9 cellular contexts compared by ENCODE assay signal in the genomic region with DNA sequence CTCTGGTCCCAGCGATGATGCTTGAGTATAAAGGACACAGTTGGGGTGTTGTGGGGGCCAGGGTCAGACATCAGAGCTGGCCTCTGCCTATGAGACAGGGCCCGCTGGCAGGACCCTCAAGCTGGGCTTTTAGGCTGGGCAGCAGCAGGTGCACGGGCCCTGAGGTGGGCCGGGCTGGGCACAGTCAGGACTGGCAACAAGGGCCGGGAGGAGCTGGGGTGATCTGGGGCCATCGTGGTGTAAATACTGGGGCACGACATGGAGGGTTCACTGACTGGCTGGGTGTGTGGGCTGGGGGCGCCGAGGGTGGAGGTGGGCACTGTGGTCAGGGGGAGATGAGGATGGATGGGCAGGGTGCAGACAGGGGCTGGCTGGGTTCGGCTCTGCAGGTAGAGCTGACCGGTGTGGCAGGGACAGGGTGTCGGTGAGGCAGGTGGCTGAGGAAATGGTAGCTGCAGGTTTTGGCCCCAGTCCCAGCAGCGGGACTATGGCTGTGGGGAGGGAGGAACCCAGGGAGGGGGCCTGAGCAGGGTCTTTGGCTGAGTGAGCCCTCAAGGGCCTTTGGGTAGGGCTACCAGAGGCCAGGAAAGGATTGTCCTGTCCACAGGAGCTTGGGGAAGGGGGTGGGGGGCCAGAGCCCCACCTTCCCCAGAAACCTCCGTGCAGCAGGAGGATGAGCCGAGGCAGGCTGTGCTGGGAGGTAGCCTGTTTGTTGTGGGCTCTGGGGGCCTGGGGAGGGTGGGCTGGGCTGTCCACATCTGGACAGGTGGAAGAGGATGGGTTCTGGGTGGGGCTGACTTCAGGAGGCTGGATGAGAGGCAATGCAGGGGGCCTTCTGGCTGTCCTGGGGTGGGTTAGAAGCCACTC.
DNase-seq lines count a peak whose midpoint lies in the region; ATAC-seq and TF ChIP-seq lines count a peak whose summit lies in the region.
"Had no signal": no experiment of that assay in that cellular context is flagged by ENCODE, and none has a peak within 500 bp of the region (broad histone marks: within the 10 kb centered on the region; RNA-seq: fewer than 3 reads in every experiment).

No MANE protein-coding gene starts in this region.

- peak; percentile 19 for DNase-seq in NCI-H2196 (lab: John Stamatoyannopoulos, UW; ENCODE audit: unreplicated experiment)
- DNase-seq in NCI-H2196 treated with DMSO at 0.1 percent for 48 hours (lab: John Stamatoyannopoulos, UW; ENCODE audit: unreplicated experiment), result no peak
- peak; percentile 16 for DNase-seq in activated B cell treated with CpG ODN at 0.5 μM for 24 hours
- DNase-seq in left ventricle myocardium superior, result peak; percentile 25
- DNase-seq in spleen, result peak; percentile 66
- no peak for DNase-seq in CD1c-positive myeloid dendritic cell (ENCODE audit: extremely low spot score)
- DNase-seq in activated T-helper 1 cell treated with anti-CD3 and anti-CD28 coated beads, Interleukin-12 subunit alpha, Interleukin-12 subunit beta, Interleukin-2, Interleukin-4 antibody, amounts not matched to agents 30 ng/mL and 10 ng/mL and 1 ng/mL, durations not matched to agents 14 hours and 24 hours and 36 hours (ENCODE audit: low spot score), result no peak

- H3K4me1 ChIP-seq in spleen, result peaks cover 6 to 26% (median 22%) of the 10 kb centered on the region in 6 donors
- H3K4me1 ChIP-seq: A549 had no signal

- H3K27me3 ChIP-seq in spleen (replicated peaks in 1 of 7), result no peaks in the 10 kb centered on the region

- no peak for ATAC-seq in activated B cell treated with CpG ODN at 0.5 μM for 24 hours (ENCODE audit: low read depth)
- no peak for ATAC-seq in left ventricle myocardium superior
- ATAC-seq in GM21723 (IDR thresholded peaks at IDR 0.05; ENCODE audit: unreplicated experiment), result no peak
- ATAC-seq: A549 had no signal

- H3K4me3 Mint-ChIP-seq in activated B cell treated with CpG ODN at 0.5 μM for 24 hours, result peak overlapping the region; percentile 80
- H3K4me3 Mint-ChIP-seq in activated T-helper 1 cell treated with anti-CD3 and anti-CD28 coated beads, Interleukin-12 subunit alpha, Interleukin-12 subunit beta, Interleukin-2, Interleukin-4 antibody, amounts not matched to agents 30 ng/mL and 10 ng/mL and 1 ng/mL, durations not matched to agents 14 hours and 24 hours and 36 hours, result no peak overlapping the region

- WGBS in spleen, 5 donors, result 57 to 74% (median 70%) methylated on average over 8 to 15 of the region's 15 CpGs

- peaks cover 38% of the 10 kb centered on the region for H3K4me1 Mint-ChIP-seq in activated B cell treated with CpG ODN at 0.5 μM for 24 hours
- peaks cover 5% of the 10 kb centered on the region for H3K4me1 Mint-ChIP-seq in activated T-helper 1 cell treated with anti-CD3 and anti-CD28 coated beads, Interleukin-12 subunit alpha, Interleukin-12 subunit beta, Interleukin-2, Interleukin-4 antibody, amounts not matched to agents 30 ng/mL and 10 ng/mL and 1 ng/mL, durations not matched to agents 14 hours and 24 hours and 36 hours (ENCODE audit: low read depth)

- CTCF ChIA-PET in activated B cell treated with CpG ODN at 0.5 μM for 24 hours (lab: Charles Lee), result interaction anchor here (1.0 to 2.4 kb wide), 3 partner anchors 59 to 362 kb away, joined by 3 to 6 read pairs (median 4); no protein-coding TSS in a partner anchor

- peaks cover 6% of the 10 kb centered on the region for H3K36me3 Mint-ChIP-seq in activated B cell treated with CpG ODN at 0.5 μM for 24 hours (ENCODE audit: low read depth)
- H3K36me3 Mint-ChIP-seq in activated T-helper 1 cell treated with anti-CD3 and anti-CD28 coated beads, Interleukin-12 subunit alpha, Interleukin-12 subunit beta, Interleukin-2, Interleukin-4 antibody, amounts not matched to agents 30 ng/mL and 10 ng/mL and 1 ng/mL, durations not matched to agents 14 hours and 24 hours and 36 hours (ENCODE audit: low read depth), result no peaks in the 10 kb centered on the region

- TF ChIP-seq CTCF in activated B cell treated with CpG ODN at 0.5 μM for 24 hours (IDR thresholded peaks at IDR 0.05), result no peak
- TF ChIP-seq CTCF in spleen (IDR thresholded peaks at IDR 0.05 in 8 of 11, conservative IDR thresholded peaks at IDR 0.05 in 3 of 11), result no peak

- intact Hi-C loops in activated B cell treated with CpG ODN at 0.5 μM for 24 hours (cut with micrococcal nuclease) (loop anchor here (2.0 kb wide), 1 partner anchor 59 kb away; no protein-coding TSS in a partner anchor), left ventricle myocardium superior (cut with micrococcal nuclease) (no loop called here), spleen (cut with DNase I; ENCODE audit: low total_unique reads) (no loop called here)
- intact Hi-C loops in activated T-helper 1 cell treated with anti-CD3 and anti-CD28 coated beads, Interleukin-12 subunit alpha, Interleukin-12 subunit beta, Interleukin-2, Interleukin-4 antibody, amounts not matched to agents 30 ng/mL and 10 ng/mL and 1 ng/mL, durations not matched to agents 14 hours and 24 hours and 36 hours (cut with micrococcal nuclease), result no loop called here

- peak overlapping the region; percentile 82 for H3K27ac Mint-ChIP-seq in activated B cell treated with CpG ODN at 0.5 μM for 24 hours
- no peak overlapping the region for H3K27ac Mint-ChIP-seq in activated T-helper 1 cell treated with anti-CD3 and anti-CD28 coated beads, Interleukin-12 subunit alpha, Interleukin-12 subunit beta, Interleukin-2, Interleukin-4 antibody, amounts not matched to agents 30 ng/mL and 10 ng/mL and 1 ng/mL, durations not matched to agents 14 hours and 24 hours and 36 hours

- peaks cover 0 to 11% (median 0%) of the 10 kb centered on the region in 6 donors for H3K36me3 ChIP-seq in spleen

- TF ChIP-seq POLR2A in spleen (IDR thresholded peaks at IDR 0.05), result no peak

- H3K27ac ChIP-seq in spleen, result peak overlapping the region; percentile 35 to 81 (median 72)
- H3K27ac ChIP-seq: A549 had no signal

- no peaks in the 10 kb centered on the region for H3K9me3 Mint-ChIP-seq in activated B cell treated with CpG ODN at 0.5 μM for 24 hours
- H3K9me3 Mint-ChIP-seq in activated T-helper 1 cell treated with anti-CD3 and anti-CD28 coated beads, Interleukin-12 subunit alpha, Interleukin-12 subunit beta, Interleukin-2, Interleukin-4 antibody, amounts not matched to agents 30 ng/mL and 10 ng/mL and 1 ng/mL, durations not matched to agents 14 hours and 24 hours and 36 hours, result no peaks in the 10 kb centered on the region

- POLR2A ChIA-PET in activated B cell treated with CpG ODN at 0.5 μM for 24 hours (lab: Charles Lee), result interaction anchor here (0.6 to 1.4 kb wide), 3 partner anchors 81 to 126 kb away, joined by 3 to 5 read pairs (median 4); a partner anchor contains a TSS

- no peaks in the 10 kb centered on the region for H3K9me3 ChIP-seq in spleen
- H3K9me3 ChIP-seq: A549 had no signal

- no peaks in the 10 kb centered on the region for H3K27me3 Mint-ChIP-seq in activated B cell treated with CpG ODN at 0.5 μM for 24 hours
- no peaks in the 10 kb centered on the region for H3K27me3 Mint-ChIP-seq in activated T-helper 1 cell treated with anti-CD3 and anti-CD28 coated beads, Interleukin-12 subunit alpha, Interleukin-12 subunit beta, Interleukin-2, Interleukin-4 antibody, amounts not matched to agents 30 ng/mL and 10 ng/mL and 1 ng/mL, durations not matched to agents 14 hours and 24 hours and 36 hours (ENCODE audit: insufficient read depth)

- H3K4me3 ChIP-seq in spleen, result peak overlapping the region in 3 of 8 donors; percentile 10 to 50 (median 18)
- H3K4me3 ChIP-seq: A549 had no signal

Comparison
In these comparisons a context has a peak if more than half of its experiments do, and no peak if none do; other contexts are left out.
1. DNase-seq: peak in NCI-H2196 (single experiment), activated B cell treated with CpG ODN at 0.5 μM for 24 hours (single experiment), left ventricle myocardium superior (single experiment) and spleen (single experiment); none in NCI-H2196 treated with DMSO at 0.1 percent for 48 hours (single experiment), CD1c-positive myeloid dendritic cell (single experiment) and activated T-helper 1 cell treated with anti-CD3 and anti-CD28 coated beads, Interleukin-12 subunit alpha, Interleukin-12 subunit beta, Interleukin-2, Interleukin-4 antibody, amounts not matched to agents 30 ng/mL and 10 ng/mL and 1 ng/mL, durations not matched to agents 14 hours and 24 hours and 36 hours (single experiment).